ENCODE assay signal across 12 cellular contexts in genomic region chr1:55539652-55540512, GRCh38.
"Had no signal": no experiment of that assay in that cellular context is flagged by ENCODE, and none has a peak within 500 bp of the region (broad histone marks: within the 10 kb centered on the region; RNA-seq: fewer than 3 reads in every experiment).

No MANE protein-coding gene starts in this region.

- H3K27ac ChIP-seq: left lung, ovary, transverse colon had no signal

- ATAC-seq: activated CD8-positive, alpha-beta T cell treated with anti-CD3 and anti-CD28 coated beads for 36 hours; activated T-cell treated with anti-CD3 and anti-CD28 coated beads, Interleukin-2, amount 50 U/mL, for 72 hours; left lung had no signal

- H3K9me3 ChIP-seq: left lung, ovary, transverse colon had no signal

- H3K4me3 ChIP-seq: left lung, ovary, transverse colon had no signal

- H3K36me3 ChIP-seq: left lung, ovary, transverse colon had no signal

- H3K27me3 ChIP-seq: left lung, ovary, transverse colon had no signal

- DNase-seq: activated CD4-positive, alpha-beta T cell treated with anti-CD3 and anti-CD28 coated beads for 4 hours; activated CD8-positive, alpha-beta memory T cell treated with anti-CD3 and anti-CD28 coated beads, Interleukin-2, amount 50 U/mL, for 4 hours; activated CD8-positive, alpha-beta T cell treated with anti-CD3 and anti-CD28 coated beads for 36 hours; activated naive CD8-positive, alpha-beta T cell treated with anti-CD3 and anti-CD28 coated beads, Interleukin-2, amount 10 ng/mL, durations not matched to agents 7 days and 5 days; activated T-cell treated with anti-CD3 and anti-CD28 coated beads, Interleukin-2, amount 50 U/mL, for 72 hours; left lung; mesendoderm; ovary; retina; small intestine; T-helper 1 cell; transverse colon had no signal

- H3K4me1 ChIP-seq: left lung had no signal
